1 cellular context compared by ENCODE assay signal in the genomic region with DNA sequence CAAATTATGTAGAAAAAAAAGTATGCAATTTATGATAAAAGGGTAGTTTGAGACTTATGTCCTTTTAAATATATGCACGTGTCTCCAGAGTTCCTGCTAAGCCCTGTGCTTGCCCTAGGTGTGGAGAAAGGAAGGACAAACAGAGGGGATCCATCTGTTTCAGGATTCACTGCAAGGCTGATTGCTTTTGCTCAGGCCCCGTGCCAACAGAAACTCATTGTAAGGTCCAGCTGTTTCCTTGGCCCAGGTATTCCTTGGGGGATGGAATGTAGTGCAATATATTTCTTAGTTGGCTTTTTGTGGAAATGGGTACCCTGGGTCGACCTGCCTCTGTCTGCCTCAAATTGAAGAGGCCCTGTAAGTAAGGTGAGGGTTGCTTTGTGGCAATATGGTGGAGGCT.
TF ChIP-seq lines count a peak whose summit lies in the region.

No MANE protein-coding gene starts in this region.

TF ChIP-seq in GM23338, 12 proteins besides CTCF, POLR2A, EP300 and RAD21 (continued from another document):
- no peak for TF ChIP-seq POLR2AphosphoS5 (IDR thresholded peaks at IDR 0.05; ENCODE audit: low read depth)
- TF ChIP-seq, protein P1, sequence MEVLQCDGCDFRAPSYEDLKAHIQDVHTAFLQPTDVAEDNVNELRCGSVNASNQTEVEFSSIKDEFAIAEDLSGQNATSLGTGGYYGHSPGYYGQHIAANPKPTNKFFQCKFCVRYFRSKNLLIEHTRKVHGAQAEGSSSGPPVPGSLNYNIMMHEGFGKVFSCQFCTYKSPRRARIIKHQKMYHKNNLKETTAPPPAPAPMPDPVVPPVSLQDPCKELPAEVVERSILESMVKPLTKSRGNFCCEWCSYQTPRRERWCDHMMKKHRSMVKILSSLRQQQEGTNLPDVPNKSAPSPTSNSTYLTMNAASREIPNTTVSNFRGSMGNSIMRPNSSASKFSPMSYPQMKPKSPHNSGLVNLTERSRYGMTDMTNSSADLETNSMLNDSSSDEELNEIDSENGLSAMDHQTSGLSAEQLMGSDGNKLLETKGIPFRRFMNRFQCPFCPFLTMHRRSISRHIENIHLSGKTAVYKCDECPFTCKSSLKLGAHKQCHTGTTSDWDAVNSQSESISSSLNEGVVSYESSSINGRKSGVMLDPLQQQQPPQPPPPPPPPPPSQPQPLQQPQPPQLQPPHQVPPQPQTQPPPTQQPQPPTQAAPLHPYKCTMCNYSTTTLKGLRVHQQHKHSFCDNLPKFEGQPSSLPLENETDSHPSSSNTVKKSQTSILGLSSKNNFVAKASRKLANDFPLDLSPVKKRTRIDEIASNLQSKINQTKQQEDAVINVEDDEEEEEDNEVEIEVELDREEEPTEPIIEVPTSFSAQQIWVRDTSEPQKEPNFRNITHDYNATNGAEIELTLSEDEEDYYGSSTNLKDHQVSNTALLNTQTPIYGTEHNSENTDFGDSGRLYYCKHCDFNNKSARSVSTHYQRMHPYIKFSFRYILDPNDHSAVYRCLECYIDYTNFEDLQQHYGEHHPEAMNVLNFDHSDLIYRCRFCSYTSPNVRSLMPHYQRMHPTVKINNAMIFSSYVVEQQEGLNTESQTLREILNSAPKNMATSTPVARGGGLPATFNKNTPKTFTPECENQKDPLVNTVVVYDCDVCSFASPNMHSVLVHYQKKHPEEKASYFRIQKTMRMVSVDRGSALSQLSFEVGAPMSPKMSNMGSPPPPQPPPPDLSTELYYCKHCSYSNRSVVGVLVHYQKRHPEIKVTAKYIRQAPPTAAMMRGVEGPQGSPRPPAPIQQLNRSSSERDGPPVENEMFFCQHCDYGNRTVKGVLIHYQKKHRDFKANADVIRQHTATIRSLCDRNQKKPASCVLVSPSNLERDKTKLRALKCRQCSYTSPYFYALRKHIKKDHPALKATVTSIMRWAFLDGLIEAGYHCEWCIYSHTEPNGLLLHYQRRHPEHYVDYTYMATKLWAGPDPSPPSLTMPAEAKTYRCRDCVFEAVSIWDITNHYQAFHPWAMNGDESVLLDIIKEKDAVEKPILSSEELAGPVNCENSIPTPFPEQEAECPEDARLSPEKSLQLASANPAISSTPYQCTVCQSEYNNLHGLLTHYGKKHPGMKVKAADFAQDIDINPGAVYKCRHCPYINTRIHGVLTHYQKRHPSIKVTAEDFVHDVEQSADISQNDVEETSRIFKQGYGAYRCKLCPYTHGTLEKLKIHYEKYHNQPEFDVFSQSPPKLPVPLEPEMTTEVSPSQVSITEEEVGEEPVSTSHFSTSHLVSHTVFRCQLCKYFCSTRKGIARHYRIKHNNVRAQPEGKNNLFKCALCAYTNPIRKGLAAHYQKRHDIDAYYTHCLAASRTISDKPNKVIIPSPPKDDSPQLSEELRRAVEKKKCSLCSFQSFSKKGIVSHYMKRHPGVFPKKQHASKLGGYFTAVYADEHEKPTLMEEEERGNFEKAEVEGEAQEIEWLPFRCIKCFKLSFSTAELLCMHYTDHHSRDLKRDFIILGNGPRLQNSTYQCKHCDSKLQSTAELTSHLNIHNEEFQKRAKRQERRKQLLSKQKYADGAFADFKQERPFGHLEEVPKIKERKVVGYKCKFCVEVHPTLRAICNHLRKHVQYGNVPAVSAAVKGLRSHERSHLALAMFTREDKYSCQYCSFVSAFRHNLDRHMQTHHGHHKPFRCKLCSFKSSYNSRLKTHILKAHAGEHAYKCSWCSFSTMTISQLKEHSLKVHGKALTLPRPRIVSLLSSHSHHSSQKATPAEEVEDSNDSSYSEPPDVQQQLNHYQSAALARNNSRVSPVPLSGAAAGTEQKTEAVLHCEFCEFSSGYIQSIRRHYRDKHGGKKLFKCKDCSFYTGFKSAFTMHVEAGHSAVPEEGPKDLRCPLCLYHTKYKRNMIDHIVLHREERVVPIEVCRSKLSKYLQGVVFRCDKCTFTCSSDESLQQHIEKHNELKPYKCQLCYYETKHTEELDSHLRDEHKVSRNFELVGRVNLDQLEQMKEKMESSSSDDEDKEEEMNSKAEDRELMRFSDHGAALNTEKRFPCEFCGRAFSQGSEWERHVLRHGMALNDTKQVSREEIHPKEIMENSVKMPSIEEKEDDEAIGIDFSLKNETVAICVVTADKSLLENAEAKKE (CRISPR knock-in tag; IDR thresholded peaks at IDR 0.05) = no peak
